23 cellular contexts compared by ENCODE assay signal in the genomic region with DNA sequence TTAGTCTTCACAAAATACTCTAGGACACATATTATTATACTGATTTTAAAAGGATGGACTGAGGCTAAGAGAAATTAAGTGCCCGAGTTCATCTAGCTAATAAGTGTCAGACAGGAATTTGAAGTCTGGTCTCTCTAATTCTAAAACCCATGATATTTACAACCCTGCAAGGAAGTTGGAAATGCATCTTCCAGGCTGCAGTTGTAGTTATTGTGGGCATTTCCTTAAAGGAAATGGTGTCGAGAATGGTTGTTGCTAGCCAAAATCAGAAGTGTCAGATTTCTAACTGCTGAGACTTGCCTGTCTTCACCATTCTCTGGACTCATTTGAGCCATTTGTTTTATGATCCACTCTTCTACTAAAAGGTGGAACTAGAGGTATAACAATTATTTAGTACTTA.
DNase-seq lines count a peak whose midpoint lies in the region; ATAC-seq and TF ChIP-seq lines count a peak whose summit lies in the region.
"Had no signal": no experiment of that assay in that cellular context is flagged by ENCODE, and none has a peak within 500 bp of the region (broad histone marks: within the 10 kb centered on the region; RNA-seq: fewer than 3 reads in every experiment).

No MANE protein-coding gene starts in this region.

- no peaks in the 10 kb centered on the region for H3K27me3 Mint-ChIP-seq in endothelial cell (ENCODE audit: unreplicated experiment)
- H3K27me3 Mint-ChIP-seq in nephron (ENCODE audit: low read depth) = no peaks in the 10 kb centered on the region

- H3K4me1 Mint-ChIP-seq in endothelial cell (ENCODE audit: unreplicated experiment) (peaks cover 30% of the 10 kb centered on the region), nephron (peaks cover 13% of the 10 kb centered on the region)

- H3K36me3 ChIP-seq in SK-N-SH (replicated peaks in 1 of 2; ENCODE audit: control insufficient read depth in 1 of 2, insufficient read depth in 2 of 2, low read length in 1 of 2) = peaks cover 0 to 6% of the 10 kb centered on the region in 2 experiments
- no peaks in the 10 kb centered on the region for H3K36me3 ChIP-seq in thyroid gland
- H3K36me3 ChIP-seq: Peyer's patch had no signal

- H4K20me1 ChIP-seq in SK-N-SH (ENCODE audit: insufficient read depth) = no peaks in the 10 kb centered on the region

- H2AFZ ChIP-seq in SK-N-SH (ENCODE audit: low read depth) = no peak overlapping the region

- no peak overlapping the region for H3K9ac ChIP-seq in SK-N-SH

- whole genome bisulfite sequencing in SK-N-SH (ENCODE audit: low lambda C conversion rate) = 70% methylated on average over 2 of the region's 2 CpGs
- whole genome bisulfite sequencing in thyroid gland, 2 donors = 74 to 80% methylated on average over 2 of the region's 2 CpGs

- H3K4me3 Mint-ChIP-seq in endothelial cell (ENCODE audit: unreplicated experiment) (no peak overlapping the region), nephron (no peak overlapping the region)

- H3K27ac Mint-ChIP-seq in endothelial cell (ENCODE audit: unreplicated experiment) (peak overlapping the region; percentile 84), nephron (peak overlapping the region in 2 of 3 experiments; percentile 3 to 20)

- CTCF ChIA-PET in SK-N-SH (lab: Yijun Ruan, JAX) = no interaction called here

- no peak for DNase-seq in SK-N-SH
- DNase-seq in endothelial cell (ENCODE audit: low spot score) = no peak
- no peak for DNase-seq in thyroid gland
- DNase-seq in midbrain (lab: John Stamatoyannopoulos, UW) = no peak
- DNase-seq: 8988T, AML-193, C1 segment of cervical spinal cord, DMS53, GDM1, GOT3, MM.1S, NCI-H1048, NCI-H1417 treated with DMSO at 0.1 percent for 48 hours, NCI-H187, NCI-H2107, NCI-H226, NCI-H510A treated with DMSO at 0.1 percent for 48 hours, NCI-H82, Peyer's patch had no signal

- no peak for TF ChIP-seq RAD21 in SK-N-SH (IDR thresholded peaks at IDR 0.05; ENCODE audit: low read length)

- H3K4me2 ChIP-seq in SK-N-SH = no peak overlapping the region

- H3K4me1 ChIP-seq in SK-N-SH (ENCODE audit: control insufficient read depth in 1 of 2, insufficient read depth in 2 of 2, low read depth in 1 of 2, low read length in 1 of 2) (peaks cover 0 to 13% of the 10 kb centered on the region in 2 experiments; a peak in 2 of 4 replicates), thyroid gland (peaks cover 8 to 17% of the 10 kb centered on the region in 2 donors)
- H3K4me1 ChIP-seq: Peyer's patch had no signal

- POLR2A ChIA-PET in SK-N-SH (lab: Yijun Ruan, JAX) = no interaction called here

- 0 out of 2 replicates have a peak, but pooled peaks cover 7% of the 10 kb centered on the region for H3K79me2 ChIP-seq in SK-N-SH (ENCODE audit: insufficient read depth)

- H3K4me3 ChIP-seq in SK-N-SH (ENCODE audit: low read depth in 2 of 2, low read length in 1 of 2) (no peak overlapping the region), thyroid gland (replicated peaks in 1 of 3) (no peak overlapping the region)
- H3K4me3 ChIP-seq: Peyer's patch had no signal

- no peaks in the 10 kb centered on the region for H3K36me3 Mint-ChIP-seq in endothelial cell (ENCODE audit: low read depth, unreplicated experiment)
- peaks cover 5% of the 10 kb centered on the region for H3K36me3 Mint-ChIP-seq in nephron (ENCODE audit: low read depth)

- H3K9me3 Mint-ChIP-seq in endothelial cell (ENCODE audit: unreplicated experiment) (no peaks in the 10 kb centered on the region), nephron (no peaks in the 10 kb centered on the region)

- no peak for TF ChIP-seq CTCF in SK-N-SH (IDR thresholded peaks at IDR 0.05)
- TF ChIP-seq CTCF in endothelial cell (IDR thresholded peaks at IDR 0.05; ENCODE audit: unreplicated experiment) = no peak
- no peak for TF ChIP-seq CTCF in nephron (IDR thresholded peaks at IDR 0.05; ENCODE audit: unreplicated experiment in 3 of 3)
- TF ChIP-seq CTCF in thyroid gland (IDR thresholded peaks at IDR 0.05) = no peak

- H3K27ac ChIP-seq in SK-N-SH (ENCODE audit: low read depth in 2 of 2, low read length in 1 of 2) (no peak overlapping the region), thyroid gland (no peak overlapping the region)
- H3K27ac ChIP-seq: Peyer's patch had no signal

- 0 out of 3 replicates have a peak, but pooled peaks have one; percentile 24 for ATAC-seq in SK-N-SH treated with all-trans-retinoic acid at 6 μM for 48 hours
- ATAC-seq in HG03571 (IDR thresholded peaks at IDR 0.05; ENCODE audit: unreplicated experiment) = no peak
- ATAC-seq: HCT116 had no signal

- H3K9me3 ChIP-seq in SK-N-SH = no peaks in the 10 kb centered on the region
- H3K9me3 ChIP-seq in thyroid gland = no peaks in the 10 kb centered on the region
- H3K9me3 ChIP-seq: Peyer's patch had no signal

- H3K27me3 ChIP-seq in SK-N-SH (ENCODE audit: insufficient read depth) = no peaks in the 10 kb centered on the region
- no peaks in the 10 kb centered on the region for H3K27me3 ChIP-seq in thyroid gland
- H3K27me3 ChIP-seq: Peyer's patch had no signal

- no peak for TF ChIP-seq EP300 in SK-N-SH (IDR thresholded peaks at IDR 0.05; ENCODE audit: borderline replicate concordance in 1 of 2, low read depth in 1 of 2, low read length in 1 of 2)

- TF ChIP-seq POLR2A in thyroid gland (IDR thresholded peaks at IDR 0.05) = no peak

- no peaks in the 10 kb centered on the region; the same call in 1 of the 2 replicates for H3K9me2 ChIP-seq in SK-N-SH

- intact Hi-C loops in thyroid gland (cut with DNase I) = no loop called here

- no peaks in the 10 kb centered on the region for H3F3A ChIP-seq in SK-N-SH (replicated peaks; ENCODE audit: insufficient read depth)

TF ChIP-seq in SK-N-SH treated with all-trans-retinoic acid at 6 μM for 48 hours, 23 proteins besides CTCF, POLR2A, EP300 and RAD21 (continues in another document):
- TF ChIP-seq, protein P1, sequence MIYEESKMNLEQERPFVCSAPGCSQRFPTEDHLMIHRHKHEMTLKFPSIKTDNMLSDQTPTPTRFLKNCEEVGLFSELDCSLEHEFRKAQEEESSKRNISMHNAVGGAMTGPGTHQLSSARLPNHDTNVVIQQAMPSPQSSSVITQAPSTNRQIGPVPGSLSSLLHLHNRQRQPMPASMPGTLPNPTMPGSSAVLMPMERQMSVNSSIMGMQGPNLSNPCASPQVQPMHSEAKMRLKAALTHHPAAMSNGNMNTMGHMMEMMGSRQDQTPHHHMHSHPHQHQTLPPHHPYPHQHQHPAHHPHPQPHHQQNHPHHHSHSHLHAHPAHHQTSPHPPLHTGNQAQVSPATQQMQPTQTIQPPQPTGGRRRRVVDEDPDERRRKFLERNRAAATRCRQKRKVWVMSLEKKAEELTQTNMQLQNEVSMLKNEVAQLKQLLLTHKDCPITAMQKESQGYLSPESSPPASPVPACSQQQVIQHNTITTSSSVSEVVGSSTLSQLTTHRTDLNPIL (CRISPR knock-in tag; IDR thresholded peaks at IDR 0.05; ENCODE audit: low read depth) = no peak
- TF ChIP-seq ESRRG (CRISPR knock-in tag; IDR thresholded peaks at IDR 0.05) (no peak), ARNTL (CRISPR knock-in tag; IDR thresholded peaks at IDR 0.05; ENCODE audit: borderline replicate concordance, low read depth) (no peak), SNAI2 (CRISPR knock-in tag; IDR thresholded peaks at IDR 0.05) (no peak)

TF ChIP-seq in SK-N-SH, 30 proteins besides CTCF, POLR2A, EP300 and RAD21:
- no peak for TF ChIP-seq TCF12 (IDR thresholded peaks at IDR 0.05)
- TF ChIP-seq RCOR1 (IDR thresholded peaks at IDR 0.05; ENCODE audit: low read length) = no peak
- no peak for TF ChIP-seq CHD2 (IDR thresholded peaks at IDR 0.05; ENCODE audit: low read length, partially characterized antibody)
- no peak for TF ChIP-seq MXI1 (IDR thresholded peaks at IDR 0.05; ENCODE audit: low read depth, low read length)
- no peak for TF ChIP-seq USF2 (IDR thresholded peaks at IDR 0.05; ENCODE audit: borderline replicate concordance, low read depth, low read length)
- TF ChIP-seq, protein P2, sequence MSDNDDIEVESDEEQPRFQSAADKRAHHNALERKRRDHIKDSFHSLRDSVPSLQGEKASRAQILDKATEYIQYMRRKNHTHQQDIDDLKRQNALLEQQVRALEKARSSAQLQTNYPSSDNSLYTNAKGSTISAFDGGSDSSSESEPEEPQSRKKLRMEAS (IDR thresholded peaks at IDR 0.05; ENCODE audit: low read depth) = no peak
- TF ChIP-seq TEAD4 (IDR thresholded peaks at IDR 0.05; ENCODE audit: borderline replicate concordance, insufficient read depth) = no peak
- TF ChIP-seq SIN3A (IDR thresholded peaks at IDR 0.05; ENCODE audit: borderline replicate concordance, low read depth, low read length) = no peak
- TF ChIP-seq RXRA (IDR thresholded peaks at IDR 0.05; ENCODE audit: borderline replicate concordance, low read depth) = no peak
- TF ChIP-seq FOSL2 (IDR thresholded peaks at IDR 0.05; ENCODE audit: borderline replicate concordance, low read depth) = no peak
- no peak for TF ChIP-seq GABPA (IDR thresholded peaks at IDR 0.05; ENCODE audit: low read depth)
- TF ChIP-seq SMC3 (IDR thresholded peaks at IDR 0.05; ENCODE audit: low read depth, low read length) = no peak
- no peak for TF ChIP-seq MEF2A (IDR thresholded peaks at IDR 0.05; ENCODE audit: borderline replicate concordance, low read depth)
- TF ChIP-seq YY1 (IDR thresholded peaks at IDR 0.05; ENCODE audit: low read depth) = no peak
TF ChIP-seq in SK-N-SH: peak in this region for 0.
